12 cellular contexts compared by ENCODE assay signal in genomic region chr11:38460901-38461300, GRCh38.
DNase-seq lines count a peak whose midpoint lies in the region; ATAC-seq, FAIRE-seq and TF ChIP-seq lines count a peak whose summit lies in the region.
"Had no signal": no experiment of that assay in that cellular context is flagged by ENCODE, and none has a peak within 500 bp of the region (broad histone marks: within the 10 kb centered on the region; RNA-seq: fewer than 3 reads in every experiment).

No MANE protein-coding gene starts in this region.

- in situ Hi-C loops in K562 (cut with MboI) = no loop called here

- no peaks in the 10 kb centered on the region for H4K20me1 ChIP-seq in K562 (replicated peaks; ENCODE audit: control insufficient read depth, insufficient read depth, low read length)

- no peak overlapping the region for H3K27ac Mint-ChIP-seq in activated CD4-positive, alpha-beta T cell treated with anti-CD3 and anti-CD28 coated beads, Interleukin-2, amount 10 ng/mL, durations not matched to agents 24 days and 14 days
- H3K27ac Mint-ChIP-seq: neural progenitor cell had no signal

- H3K9ac ChIP-seq in K562 (ENCODE audit: insufficient read depth in 1 of 2, low read depth in 2 of 2, low read length in 2 of 2) = no peak overlapping the region
- H3K9ac ChIP-seq: neural progenitor cell had no signal

- ATAC-seq in K562 = 0 out of 3 replicates have a peak, but pooled peaks have one; percentile 21
- ATAC-seq: foreskin keratinocyte had no signal

- no peaks in the 10 kb centered on the region for H3K9me3 ChIP-seq in K562 (replicated peaks; ENCODE audit: control insufficient read depth, insufficient read depth, low read depth, low read length)

- TF ChIP-seq CTCF in LNCaP clone FGC (IDR thresholded peaks at IDR 0.05; ENCODE audit: control insufficient read depth, extremely low read depth, insufficient read depth) (no peak), K562 (IDR thresholded peaks at IDR 0.05 in 2 of 3, conservative IDR thresholded peaks at IDR 0.05 in 1 of 3; ENCODE audit: insufficient read depth in 2 of 3, low read depth in 1 of 3, low read length in 3 of 3) (no peak), dorsolateral prefrontal cortex (IDR thresholded peaks at IDR 0.05 in 54 of 56, conservative IDR thresholded peaks at IDR 0.05 in 2 of 56; ENCODE audit: low read depth in 1 of 56, partially characterized antibody in 56 of 56) (no peak)

- no peaks in the 10 kb centered on the region for H3K27me3 ChIP-seq in ACC112 (ENCODE audit: insufficient read depth, low read length)
- no peaks in the 10 kb centered on the region for H3K27me3 ChIP-seq in K562 (ENCODE audit: control insufficient read depth in 2 of 2, insufficient read depth in 2 of 2, low read length in 2 of 2)
- H3K27me3 ChIP-seq in dorsolateral prefrontal cortex = peaks cover 0 to 3% (median 0%) of the 10 kb centered on the region in 45 donors
- H3K27me3 ChIP-seq: foreskin keratinocyte, neural progenitor cell had no signal

- H3K4me3 ChIP-seq in ACC112 (ENCODE audit: low read depth, low read length) = no peak overlapping the region; the same call in 1 of the 2 replicates
- H3K4me3 ChIP-seq in LNCaP clone FGC (ENCODE audit: low read depth, low read length) = no peak overlapping the region
- no peak overlapping the region for H3K4me3 ChIP-seq in K562
- H3K4me3 ChIP-seq in dorsolateral prefrontal cortex = no peak overlapping the region
- H3K4me3 ChIP-seq: neural progenitor cell had no signal

- no peak overlapping the region for H3K4me3 Mint-ChIP-seq in activated CD4-positive, alpha-beta T cell treated with anti-CD3 and anti-CD28 coated beads, Interleukin-2, amount 10 ng/mL, durations not matched to agents 24 days and 14 days
- H3K4me3 Mint-ChIP-seq: neural progenitor cell had no signal

- no peak for TF ChIP-seq RAD21 in K562 (CRISPR knock-in tag; conservative IDR thresholded peaks at IDR 0.05 in 1 of 2, IDR thresholded peaks at IDR 0.05 in 1 of 2)

- FAIRE-seq in K562 (lab: Jason Lieb, UNC) = no peak

- no peak overlapping the region for H2AFZ ChIP-seq in ACC112 (ENCODE audit: low read length, unreplicated experiment)
- peak overlapping the region; percentile 64 for H2AFZ ChIP-seq in K562 (ENCODE audit: low read depth, low read length)
- H2AFZ ChIP-seq: neural progenitor cell had no signal

- DNase-seq in LNCaP clone FGC (ENCODE audit: low read depth) (peak; percentile 87), K562 (ENCODE audit: extremely low read depth in 1 of 4, low spot score in 3 of 4) (no peak), left kidney (ENCODE audit: low read depth, low spot score) (peak; percentile 84), NCI-H2227 (lab: John Stamatoyannopoulos, UW; ENCODE audit: unreplicated experiment) (no peak), dorsolateral prefrontal cortex (no peak), Kasumi-1 (lab: John Stamatoyannopoulos, UW) (no peak)
- DNase-seq in activated CD4-positive, alpha-beta T cell treated with anti-CD3 and anti-CD28 coated beads, Interleukin-2, amount 10 ng/mL, durations not matched to agents 24 days and 14 days = no peak
- DNase-seq: activated effector memory CD4-positive, alpha-beta T cell treated with Interleukin-2 at 50 U/mL for 16 hours; T-helper 2 cell had no signal

- peaks cover 7% of the 10 kb centered on the region for H3K9me3 Mint-ChIP-seq in activated CD4-positive, alpha-beta T cell treated with anti-CD3 and anti-CD28 coated beads, Interleukin-2, amount 10 ng/mL, durations not matched to agents 24 days and 14 days
- H3K9me3 Mint-ChIP-seq: neural progenitor cell had no signal

- H3K36me3 ChIP-seq in ACC112 (ENCODE audit: insufficient read depth, low read length) (no peaks in the 10 kb centered on the region), K562 (ENCODE audit: control insufficient read depth, insufficient read depth, low read length) (no peaks in the 10 kb centered on the region)
- H3K36me3 ChIP-seq: neural progenitor cell had no signal

- POLR2A ChIA-PET in K562 (lab: Yijun Ruan, JAX) = interaction anchor here (1.4 kb wide), 1 partner anchor 8 kb away, joined by 3 read pairs; no protein-coding TSS in a partner anchor

- no peaks in the 10 kb centered on the region for H3K4me1 Mint-ChIP-seq in activated CD4-positive, alpha-beta T cell treated with anti-CD3 and anti-CD28 coated beads, Interleukin-2, amount 10 ng/mL, durations not matched to agents 24 days and 14 days
- H3K4me1 Mint-ChIP-seq: neural progenitor cell had no signal

- no TSS peak for BruUV-seq in K562 (replicated peaks; lab: Mats Ljungman, UMichigan)

- H3K79me2 ChIP-seq in ACC112 (ENCODE audit: control insufficient read depth, insufficient read depth, low read length, unreplicated experiment) (no peaks in the 10 kb centered on the region), K562 (ENCODE audit: control insufficient read depth, insufficient read depth, low read length) (no peaks in the 10 kb centered on the region)

- CTCF ChIA-PET in K562 (lab: Yijun Ruan, JAX; ENCODE audit: low intra/inter-chr PET ratio) = no interaction called here

- H3K4me1 ChIP-seq in ACC112 (ENCODE audit: control insufficient read depth, insufficient read depth, low read length, unreplicated experiment) (peaks cover 16% of the 10 kb centered on the region), K562 (replicated peaks in 1 of 2; ENCODE audit: control insufficient read depth in 2 of 2, insufficient read depth in 2 of 2, low read length in 2 of 2) (no peaks in the 10 kb centered on the region)
- H3K4me1 ChIP-seq: foreskin keratinocyte, neural progenitor cell had no signal

- TF ChIP-seq EP300 in K562 (IDR thresholded peaks at IDR 0.05; ENCODE audit: low read length) = no peak

- 21% methylated on average over 2 of the region's 2 CpGs for WGBS in K562 (ENCODE audit: insufficient coverage, low coverage, missing lambda C conversion rate)

- H3K27ac ChIP-seq in ACC112 (ENCODE audit: low read depth, low read length) (peak overlapping the region; percentile 68), K562 (ENCODE audit: extremely low read depth, low read depth, low read length) (no peak overlapping the region), dorsolateral prefrontal cortex (no peak overlapping the region)
- H3K27ac ChIP-seq: foreskin keratinocyte, neural progenitor cell had no signal

- no peaks in the 10 kb centered on the region for H3K9me1 ChIP-seq in K562 (ENCODE audit: control insufficient read depth, insufficient read depth, low read length)

- no peak for TF ChIP-seq POLR2A in K562 (conservative IDR thresholded peaks at IDR 0.05)

- H3K27me3 Mint-ChIP-seq in activated CD4-positive, alpha-beta T cell treated with anti-CD3 and anti-CD28 coated beads, Interleukin-2, amount 10 ng/mL, durations not matched to agents 24 days and 14 days = no peaks in the 10 kb centered on the region

- intact Hi-C loops in K562 (cut with micrococcal nuclease) (no loop called here), dorsolateral prefrontal cortex (cut with DNase I) (no loop called here)
- intact Hi-C loops in activated CD4-positive, alpha-beta T cell treated with anti-CD3 and anti-CD28 coated beads, Interleukin-2, amount 10 ng/mL, durations not matched to agents 24 days and 14 days (cut with micrococcal nuclease) = no loop called here

- H3K4me2 ChIP-seq in K562 (ENCODE audit: insufficient read depth, low read length) = no peak overlapping the region
- H3K4me2 ChIP-seq: neural progenitor cell had no signal

- H3K36me3 Mint-ChIP-seq in activated CD4-positive, alpha-beta T cell treated with anti-CD3 and anti-CD28 coated beads, Interleukin-2, amount 10 ng/mL, durations not matched to agents 24 days and 14 days (ENCODE audit: low read depth) = no peaks in the 10 kb centered on the region
- H3K36me3 Mint-ChIP-seq: neural progenitor cell had no signal

TF ChIP-seq in K562, 482 proteins besides CTCF, POLR2A, EP300 and RAD21:
- TF ChIP-seq ZNF124 (CRISPR knock-in tag; IDR thresholded peaks at IDR 0.05) = no peak
- no peak for TF ChIP-seq HMG20B (CRISPR knock-in tag; IDR thresholded peaks at IDR 0.05)
- TF ChIP-seq RBFOX2 (IDR thresholded peaks at IDR 0.05; ENCODE audit: low read depth, low read length) = no peak
- no peak for TF ChIP-seq MED1 (CRISPR knock-in tag; IDR thresholded peaks at IDR 0.05; ENCODE audit: borderline replicate concordance)
- no peak for TF ChIP-seq POLR3A (IDR thresholded peaks at IDR 0.05; ENCODE audit: borderline replicate concordance, extremely low read depth, insufficient read depth, insufficient read length)
- no peak for TF ChIP-seq ZNF75A (CRISPR knock-in tag; IDR thresholded peaks at IDR 0.05)
- TF ChIP-seq ZNF696 (CRISPR knock-in tag; conservative IDR thresholded peaks at IDR 0.05) = no peak
- no peak for TF ChIP-seq SUPT5H (IDR thresholded peaks at IDR 0.05)
- no peak for TF ChIP-seq CBX2 (IDR thresholded peaks at IDR 0.05; ENCODE audit: insufficient read depth, low read length, poor library complexity, severe bottlenecking)
- TF ChIP-seq YY1 (IDR thresholded peaks at IDR 0.05; ENCODE audit: borderline replicate concordance in 1 of 3, control insufficient read depth in 1 of 3, extremely low read depth in 1 of 3, insufficient read depth in 3 of 3, insufficient read length in 1 of 3, insufficient replicate concordance in 2 of 3, low read depth in 1 of 3, low read length in 2 of 3) = no peak
- no peak for TF ChIP-seq FOXA1 (IDR thresholded peaks at IDR 0.05; ENCODE audit: borderline replicate concordance)
- no peak for TF ChIP-seq SAFB (IDR thresholded peaks at IDR 0.05; ENCODE audit: borderline replicate concordance, low read depth, low read length)
- TF ChIP-seq ARNT (IDR thresholded peaks at IDR 0.05) = no peak
- TF ChIP-seq HDAC1 (IDR thresholded peaks at IDR 0.05) = no peak
- TF ChIP-seq PTRF (tag; IDR thresholded peaks at IDR 0.05) = no peak

Comparison
In these comparisons a context has a peak if more than half of its experiments do, and no peak if none do; other contexts are left out.
1. DNase-seq: peak in LNCaP clone FGC (single experiment) and left kidney (single experiment); none in K562 (0 of 4), activated CD4-positive, alpha-beta T cell treated with anti-CD3 and anti-CD28 coated beads, Interleukin-2, amount 10 ng/mL, durations not matched to agents 24 days and 14 days (single experiment), NCI-H2227 (single experiment), dorsolateral prefrontal cortex (0 of 10) and Kasumi-1 (0 of 2).